12 cellular contexts compared by ENCODE assay signal in genomic region chr4:13642576-13642975, GRCh38. TPM values are rescaled to one million over a fixed set of nuclear protein-coding genes. Genes with fewer than 3 reads are reported as not detected.
DNase-seq lines count a peak whose midpoint lies in the region; ATAC-seq and TF ChIP-seq lines count a peak whose summit lies in the region.
"Had no signal": no experiment of that assay in that cellular context is flagged by ENCODE, and none has a peak within 500 bp of the region (broad histone marks: within the 10 kb centered on the region; RNA-seq: fewer than 3 reads in every experiment).

No MANE protein-coding gene starts in this region.

- H3K27me3 ChIP-seq in adipocyte (replicated peaks; ENCODE audit: control insufficient read depth, insufficient read depth, low read length) (no peaks in the 10 kb centered on the region), skeletal muscle satellite cell (ENCODE audit: control insufficient read depth, insufficient read depth, low read length) (no peaks in the 10 kb centered on the region)

- TF ChIP-seq CTCF in fibroblast of villous mesenchyme (IDR thresholded peaks at IDR 0.05; ENCODE audit: insufficient read depth, low read depth, low read length): no peak

- peak overlapping the region; percentile 60 for H3K4me2 ChIP-seq in skeletal muscle satellite cell (ENCODE audit: low read length)

- peaks cover 30% of the 10 kb centered on the region for H3K4me1 ChIP-seq in adipocyte (ENCODE audit: control insufficient read depth, insufficient read depth, low read length)
- H3K4me1 ChIP-seq in skeletal muscle satellite cell (ENCODE audit: control insufficient read depth, insufficient read depth, low read length): peaks cover 32% of the 10 kb centered on the region

- H3K9ac ChIP-seq in adipocyte (ENCODE audit: low read length): no peak overlapping the region
- peak overlapping the region; percentile 43 for H3K9ac ChIP-seq in skeletal muscle satellite cell (ENCODE audit: low read depth, low read length)

- H3K9me3 ChIP-seq in adipocyte (ENCODE audit: control insufficient read depth, low read length) (no peaks in the 10 kb centered on the region), skeletal muscle satellite cell (replicated peaks; ENCODE audit: low read length) (no peaks in the 10 kb centered on the region)

- DNase-seq in DMS79 treated with DMSO at 0.1 percent for 48 hours (lab: John Stamatoyannopoulos, UW) (peak; percentile 4), DMS79 (lab: John Stamatoyannopoulos, UW) (no peak), adipocyte (ENCODE audit: low read depth) (peak; percentile 20), fibroblast of villous mesenchyme (ENCODE audit: low read depth) (peak; percentile 20), T-helper 1 cell (no peak)
- DNase-seq in stimulated activated naive CD4-positive, alpha-beta T cell treated with Interleukin-2 at 50 U/mL for 16 hours (lab: John Stamatoyannopoulos, UW): no peak
- DNase-seq: amniotic stem cell; erythroblast; KG1; stimulated activated CD4-positive, alpha-beta T cell treated with anti-CD3 and anti-CD28 coated beads, Interleukin-4, amount 100 ng/mL, for 24 hours had no signal

- H3K36me3 ChIP-seq in adipocyte (ENCODE audit: control insufficient read depth, insufficient read depth, low read length, severe bottlenecking) (no peaks in the 10 kb centered on the region), skeletal muscle satellite cell (ENCODE audit: insufficient read depth, low read length) (no peaks in the 10 kb centered on the region)

- H3K4me3 ChIP-seq in adipocyte (ENCODE audit: low read length) (no peak overlapping the region), fibroblast of villous mesenchyme (ENCODE audit: low read depth, low read length) (no peak overlapping the region), skeletal muscle satellite cell (ENCODE audit: low read length) (no peak overlapping the region)

- ATAC-seq in HG03565 (IDR thresholded peaks at IDR 0.05; ENCODE audit: unreplicated experiment): no peak

RNA-seq across cellular contexts. Expression of gene BOD1L1, which starts 15.1 kb away (rescaled TPM):
- total RNA-seq in fibroblast of villous mesenchyme: 21.9 and 23.7 TPM in 2 replicates
- 16.6 and 19.8 TPM in 2 replicates for total RNA-seq in skeletal muscle satellite cell (2012; rRNA removed)

Comparison
In these comparisons a context has a peak if more than half of its experiments do, and no peak if none do; other contexts are left out.
1. DNase-seq: peak in DMS79 treated with DMSO at 0.1 percent for 48 hours (single experiment), adipocyte (single experiment) and fibroblast of villous mesenchyme (single experiment); none in DMS79 (single experiment), stimulated activated naive CD4-positive, alpha-beta T cell treated with Interleukin-2 at 50 U/mL for 16 hours (single experiment) and T-helper 1 cell (0 of 5).